Comparison of ENCODE assay signal across 1 cellular context in the genomic region with DNA sequence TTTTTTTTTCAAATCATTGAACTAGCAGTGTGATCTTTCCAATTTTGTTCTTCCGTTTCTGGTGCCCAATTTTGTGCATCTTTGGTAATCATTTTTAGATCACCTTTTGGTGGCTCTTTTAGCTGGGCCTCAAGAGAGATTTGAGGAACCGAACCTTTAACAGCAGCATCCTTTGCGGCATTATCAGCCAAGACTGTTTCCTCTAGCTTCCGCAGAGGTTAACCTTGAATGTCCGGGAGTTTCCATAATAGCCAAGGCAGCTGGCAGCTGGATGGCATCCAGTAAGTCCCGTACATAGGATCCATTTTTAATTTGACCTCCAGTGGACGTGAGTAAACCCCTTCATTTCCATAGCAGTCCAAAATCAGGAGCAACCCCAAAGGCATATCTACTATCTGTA.
TF ChIP-seq lines count a peak whose summit lies in the region.

No MANE protein-coding gene starts in this region.

TF ChIP-seq in SK-N-SH, 30 proteins besides CTCF, POLR2A, EP300 and RAD21 (continued from another document):
- TF ChIP-seq RXRA (IDR thresholded peaks at IDR 0.05; ENCODE audit: borderline replicate concordance, low read depth) (no peak), YY1 (IDR thresholded peaks at IDR 0.05; ENCODE audit: low read depth) (no peak), TEAD4 (IDR thresholded peaks at IDR 0.05; ENCODE audit: borderline replicate concordance, insufficient read depth) (no peak)
- TF ChIP-seq, protein P1, sequence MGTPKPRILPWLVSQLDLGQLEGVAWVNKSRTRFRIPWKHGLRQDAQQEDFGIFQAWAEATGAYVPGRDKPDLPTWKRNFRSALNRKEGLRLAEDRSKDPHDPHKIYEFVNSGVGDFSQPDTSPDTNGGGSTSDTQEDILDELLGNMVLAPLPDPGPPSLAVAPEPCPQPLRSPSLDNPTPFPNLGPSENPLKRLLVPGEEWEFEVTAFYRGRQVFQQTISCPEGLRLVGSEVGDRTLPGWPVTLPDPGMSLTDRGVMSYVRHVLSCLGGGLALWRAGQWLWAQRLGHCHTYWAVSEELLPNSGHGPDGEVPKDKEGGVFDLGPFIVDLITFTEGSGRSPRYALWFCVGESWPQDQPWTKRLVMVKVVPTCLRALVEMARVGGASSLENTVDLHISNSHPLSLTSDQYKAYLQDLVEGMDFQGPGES (IDR thresholded peaks at IDR 0.05; ENCODE audit: low read depth, low read length): no peak
- TF ChIP-seq, protein P2, sequence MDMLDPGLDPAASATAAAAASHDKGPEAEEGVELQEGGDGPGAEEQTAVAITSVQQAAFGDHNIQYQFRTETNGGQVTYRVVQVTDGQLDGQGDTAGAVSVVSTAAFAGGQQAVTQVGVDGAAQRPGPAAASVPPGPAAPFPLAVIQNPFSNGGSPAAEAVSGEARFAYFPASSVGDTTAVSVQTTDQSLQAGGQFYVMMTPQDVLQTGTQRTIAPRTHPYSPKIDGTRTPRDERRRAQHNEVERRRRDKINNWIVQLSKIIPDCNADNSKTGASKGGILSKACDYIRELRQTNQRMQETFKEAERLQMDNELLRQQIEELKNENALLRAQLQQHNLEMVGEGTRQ (IDR thresholded peaks at IDR 0.05; ENCODE audit: borderline replicate concordance, low read depth, low read length): no peak
TF ChIP-seq in SK-N-SH: peak in this region for 0.
